Comparison of ENCODE assay signal across 15 cellular contexts in genomic region chr10:124630551-124630950, GRCh38.
DNase-seq lines count a peak whose midpoint lies in the region; ATAC-seq and TF ChIP-seq lines count a peak whose summit lies in the region.
"Had no signal": no experiment of that assay in that cellular context is flagged by ENCODE, and none has a peak within 500 bp of the region (broad histone marks: within the 10 kb centered on the region; RNA-seq: fewer than 3 reads in every experiment).

No MANE protein-coding gene starts in this region.

- H3K9me3 ChIP-seq in CD4-positive, alpha-beta memory T cell (ENCODE audit: control insufficient read depth in 1 of 2, low read length in 2 of 2) = no peaks in the 10 kb centered on the region
- no peaks in the 10 kb centered on the region for H3K9me3 ChIP-seq in lower lobe of right lung

- intact Hi-C loops in CD4-positive, alpha-beta memory T cell (cut with micrococcal nuclease) = no loop called here
- intact Hi-C loops in lower lobe of right lung (cut with DNase I) = loop anchor here (10.0 kb wide), 1 partner anchor 114 kb away; the partner anchor contains the start of gene FAM53B

- H3K27me3 Mint-ChIP-seq in CD4-positive, alpha-beta memory T cell = no peaks in the 10 kb centered on the region
- H3K27me3 Mint-ChIP-seq in stimulated activated memory B cell treated with anti-CD40 and anti-IgM and Interleukin-4, amounts not matched to agents 10 μg/mL and 1 μg/mL and 100 μg/mL, for 72 hours = no peaks in the 10 kb centered on the region
- H3K27me3 Mint-ChIP-seq in activated T-cell treated with anti-CD3 and anti-CD28 coated beads, Interleukin-2, amount 50 U/mL, for 4 hours (ENCODE audit: low read depth) = no peaks in the 10 kb centered on the region

- POLR2A ChIA-PET in CD4-positive, alpha-beta memory T cell (lab: Charles Lee; ENCODE audit: partially characterized antibody) = interaction anchor here (0.9 to 5.4 kb wide), 4 partner anchors 71 to 110 kb away, joined by 3 to 43 read pairs (median 4); no protein-coding TSS in a partner anchor

- H3K9me3 Mint-ChIP-seq in CD4-positive, alpha-beta memory T cell = peaks cover 0 to 4% (median 0%) of the 10 kb centered on the region in 8 donors
- peaks cover 3% of the 10 kb centered on the region for H3K9me3 Mint-ChIP-seq in stimulated activated memory B cell treated with anti-CD40 and anti-IgM and Interleukin-4, amounts not matched to agents 10 μg/mL and 1 μg/mL and 100 μg/mL, for 72 hours
- H3K9me3 Mint-ChIP-seq in activated T-cell treated with anti-CD3 and anti-CD28 coated beads, Interleukin-2, amount 50 U/mL, for 4 hours = no peaks in the 10 kb centered on the region
- H3K9me3 Mint-ChIP-seq: GM23338 had no signal

- no peak for ATAC-seq in lower lobe of right lung
- no peak for ATAC-seq in stimulated activated memory B cell treated with anti-CD40 and anti-IgM and Interleukin-4, amounts not matched to agents 10 μg/mL and 1 μg/mL and 100 μg/mL, for 72 hours
- ATAC-seq in activated T-cell treated with anti-CD3 and anti-CD28 coated beads, Interleukin-2, amount 50 U/mL, for 4 hours = no peak
- ATAC-seq: GM23338 had no signal

- H3K36me3 ChIP-seq in CD4-positive, alpha-beta memory T cell (ENCODE audit: insufficient read depth, low read length) = peaks cover 3% of the 10 kb centered on the region
- no peaks in the 10 kb centered on the region for H3K36me3 ChIP-seq in lower lobe of right lung

- DNase-seq in CD4-positive, alpha-beta memory T cell = no peak
- DNase-seq in lower lobe of right lung (no peak), NCI-H1417 (lab: John Stamatoyannopoulos, UW) (no peak), HK-2 (ENCODE audit: unreplicated experiment) (no peak), DMS153 (lab: John Stamatoyannopoulos, UW) (no peak)
- DNase-seq in activated T-cell treated with anti-CD3 and anti-CD28 coated beads, Interleukin-2, amount 50 U/mL, for 4 hours = no peak
- DNase-seq: activated CD4-positive, alpha-beta T cell treated with anti-CD3 and anti-CD28 coated beads, Interleukin-2, amount 10 ng/mL, durations not matched to agents 24 days and 14 days; activated gamma-delta T cell treated with Interleukin-2 at 50 U/mL for 16 hours; amniotic stem cell; foreskin fibroblast; NCI-H1436 treated with DMSO at 0.1 percent for 48 hours had no signal

- H3K27ac ChIP-seq in CD4-positive, alpha-beta memory T cell (ENCODE audit: low read depth, low read length) = peak overlapping the region; percentile 12
- H3K27ac ChIP-seq in angular gyrus (ENCODE audit: low read depth, low read length) = peak overlapping the region; percentile 87
- peak overlapping the region; percentile 80 for H3K27ac ChIP-seq in lower lobe of right lung
- H3K27ac ChIP-seq: parathyroid adenoma had no signal

- H3K27me3 ChIP-seq in CD4-positive, alpha-beta memory T cell (ENCODE audit: insufficient read depth, low read length) = no peaks in the 10 kb centered on the region
- H3K27me3 ChIP-seq in lower lobe of right lung (ENCODE audit: low read depth) = no peaks in the 10 kb centered on the region

- peak overlapping the region in 5 of 7 donors; percentile 12 to 83 (median 29) for H3K27ac Mint-ChIP-seq in CD4-positive, alpha-beta memory T cell
- peak overlapping the region; percentile 83 for H3K27ac Mint-ChIP-seq in stimulated activated memory B cell treated with anti-CD40 and anti-IgM and Interleukin-4, amounts not matched to agents 10 μg/mL and 1 μg/mL and 100 μg/mL, for 72 hours
- H3K27ac Mint-ChIP-seq: activated CD4-positive, alpha-beta T cell treated with anti-CD3 and anti-CD28 coated beads, Interleukin-2, amount 10 ng/mL, durations not matched to agents 24 days and 14 days; GM23338 had no signal

- H3K4me3 Mint-ChIP-seq in CD4-positive, alpha-beta memory T cell = no peak overlapping the region
- no peak overlapping the region for H3K4me3 Mint-ChIP-seq in stimulated activated memory B cell treated with anti-CD40 and anti-IgM and Interleukin-4, amounts not matched to agents 10 μg/mL and 1 μg/mL and 100 μg/mL, for 72 hours
- no peak overlapping the region for H3K4me3 Mint-ChIP-seq in activated T-cell treated with anti-CD3 and anti-CD28 coated beads, Interleukin-2, amount 50 U/mL, for 4 hours
- H3K4me3 Mint-ChIP-seq: activated CD4-positive, alpha-beta T cell treated with anti-CD3 and anti-CD28 coated beads, Interleukin-2, amount 10 ng/mL, durations not matched to agents 24 days and 14 days; GM23338 had no signal

- CTCF ChIA-PET in CD4-positive, alpha-beta memory T cell (lab: Charles Lee; ENCODE audit: partially characterized antibody) = interaction anchor here (1.2 to 5.4 kb wide), 3 partner anchors 60 to 116 kb away, joined by 3 to 89 read pairs (median 4); no protein-coding TSS in a partner anchor

- H3K4me3 ChIP-seq in CD4-positive, alpha-beta memory T cell (ENCODE audit: low read length in 2 of 2) = no peak overlapping the region
- H3K4me3 ChIP-seq in lower lobe of right lung = no peak overlapping the region
- H3K4me3 ChIP-seq: GM23338 had no signal

- H3K4me1 ChIP-seq in CD4-positive, alpha-beta memory T cell (ENCODE audit: insufficient read depth, low read length) = peaks cover 75% of the 10 kb centered on the region
- H3K4me1 ChIP-seq in lower lobe of right lung = peaks cover 77% of the 10 kb centered on the region

- peaks cover 38 to 95% (median 61%) of the 10 kb centered on the region in 4 donors for H3K4me1 Mint-ChIP-seq in CD4-positive, alpha-beta memory T cell
- H3K4me1 Mint-ChIP-seq in stimulated activated memory B cell treated with anti-CD40 and anti-IgM and Interleukin-4, amounts not matched to agents 10 μg/mL and 1 μg/mL and 100 μg/mL, for 72 hours = peaks cover 80% of the 10 kb centered on the region
- H3K4me1 Mint-ChIP-seq in activated T-cell treated with anti-CD3 and anti-CD28 coated beads, Interleukin-2, amount 50 U/mL, for 4 hours (ENCODE audit: low read depth) = peaks cover 69% of the 10 kb centered on the region

- TF ChIP-seq CTCF in lower lobe of right lung (IDR thresholded peaks at IDR 0.05) = no peak

- H3K36me3 Mint-ChIP-seq in CD4-positive, alpha-beta memory T cell = peaks cover 18% of the 10 kb centered on the region in 2 donors
- peaks cover 27% of the 10 kb centered on the region for H3K36me3 Mint-ChIP-seq in stimulated activated memory B cell treated with anti-CD40 and anti-IgM and Interleukin-4, amounts not matched to agents 10 μg/mL and 1 μg/mL and 100 μg/mL, for 72 hours
- H3K36me3 Mint-ChIP-seq in activated T-cell treated with anti-CD3 and anti-CD28 coated beads, Interleukin-2, amount 50 U/mL, for 4 hours (ENCODE audit: insufficient read depth) = peaks cover 7% of the 10 kb centered on the region

Comparison
In these comparisons a context has a peak if more than half of its experiments do, and no peak if none do; other contexts are left out.
1. H3K27ac ChIP-seq: peak in every context shown above with its lines; median percentile 87 in angular gyrus; 80 in lower lobe of right lung; 12 in CD4-positive, alpha-beta memory T cell.